In genomic region chr7:142880886-142881505, GRCh38 we compare ENCODE assay signal across 8 cellular contexts. TPM values are rescaled to one million over a fixed set of nuclear protein-coding genes. Genes with fewer than 3 reads are reported as not detected.
DNase-seq lines count a peak whose midpoint lies in the region; ATAC-seq and TF ChIP-seq lines count a peak whose summit lies in the region.

No MANE protein-coding gene starts in this region.

- peaks cover 17% of the 10 kb centered on the region; the same call in 1 of the 2 replicates for H3K27me3 ChIP-seq in MM.1S (replicated peaks; ENCODE audit: insufficient read depth, low read length)

- H3K9ac ChIP-seq in MM.1S (ENCODE audit: low read length) = no peak overlapping the region

- no peaks in the 10 kb centered on the region for H3K9me2 ChIP-seq in MM.1S (replicated peaks; ENCODE audit: insufficient read depth, low read length)

- no peaks in the 10 kb centered on the region for H3K4me1 ChIP-seq in MM.1S (ENCODE audit: low read length)

- no peak overlapping the region for H2AFZ ChIP-seq in MM.1S (ENCODE audit: low read length)

- no peak overlapping the region for H3K4me3 ChIP-seq in GM12864 (ENCODE audit: low read depth, low read length)
- H3K4me3 ChIP-seq in MM.1S (ENCODE audit: low read length) = no peak overlapping the region

- H3K27ac ChIP-seq in MM.1S (ENCODE audit: low read length) = no peak overlapping the region

- no peaks in the 10 kb centered on the region for H3K79me2 ChIP-seq in MM.1S (ENCODE audit: low read length)

- TF ChIP-seq CTCF in GM12864 (IDR thresholded peaks at IDR 0.05; ENCODE audit: low read depth, low read length, missing control alignments) (peak; percentile 97), MM.1S (IDR thresholded peaks at IDR 0.05; ENCODE audit: low read length) (peak; percentile 99)

- in situ Hi-C loops in G401 (cut with HindIII; ENCODE audit: low sequenced_read_pairs) = no loop called here

- peak; percentile 81 for ATAC-seq in GM21786 (IDR thresholded peaks at IDR 0.05; ENCODE audit: unreplicated experiment)

- H3K4me2 ChIP-seq in MM.1S (ENCODE audit: low read depth, low read length) = no peak overlapping the region

- H4K20me1 ChIP-seq in MM.1S (ENCODE audit: insufficient read depth, low read length) = no peaks in the 10 kb centered on the region

- H3K9me3 ChIP-seq in MM.1S (replicated peaks; ENCODE audit: insufficient read depth, low read length) = no peaks in the 10 kb centered on the region

- no peaks in the 10 kb centered on the region for H3F3A ChIP-seq in MM.1S (ENCODE audit: insufficient read depth, low read length)

- H3K36me3 ChIP-seq in MM.1S (replicated peaks; ENCODE audit: insufficient read depth, low read length) = no peaks in the 10 kb centered on the region

- no peak for DNase-seq in GM12864 (ENCODE audit: low read depth)
- DNase-seq in MM.1S = peak; percentile 67
- DNase-seq in activated T-cell treated with anti-CD3 and anti-CD28 coated beads for 48 hours (ENCODE audit: low read depth) = peak; percentile 33
- peak; percentile 74 for DNase-seq in germinal center (ENCODE audit: low spot score)
- peak; percentile 48 for DNase-seq in stimulated activated CD4-positive, alpha-beta T cell treated with anti-CD3 and anti-CD28 coated beads, Interleukin-1b, Interleukin-23, amount 100 ng/mL, for 48 hours
- DNase-seq in DMS79 treated with DMSO at 0.1 percent for 48 hours (lab: John Stamatoyannopoulos, UW) = no peak
- DNase-seq in G401 (ENCODE audit: low spot score) = no peak

RNA-seq across cellular contexts. Expression of gene TRPV6, which starts 4.5 kb away (rescaled TPM):
- not detected in 2 replicates for total RNA-seq in G401 (2014; rRNA removed; shearing (Covaris generic))

RNA-seq across cellular contexts. Expression of gene EPHB6, which starts 26.1 kb away (rescaled TPM):
- not detected in 2 replicates for total RNA-seq in G401 (2014; rRNA removed; shearing (Covaris generic))

RNA-seq across cellular contexts. Expression of gene TRPV5, which starts 52.5 kb away (rescaled TPM):
- total RNA-seq in G401 (2014; rRNA removed; shearing (Covaris generic)) = not detected in 2 replicates

RNA-seq across cellular contexts. Expression of gene LLCFC1, which starts 58.3 kb away (rescaled TPM):
- total RNA-seq in G401 (2014; rRNA removed; shearing (Covaris generic)) = not detected in 2 replicates

Comparison
In these comparisons a context has a peak if more than half of its experiments do, and no peak if none do; other contexts are left out.
1. DNase-seq: peak in MM.1S (single experiment), activated T-cell treated with anti-CD3 and anti-CD28 coated beads for 48 hours (single experiment), germinal center (single experiment) and stimulated activated CD4-positive, alpha-beta T cell treated with anti-CD3 and anti-CD28 coated beads, Interleukin-1b, Interleukin-23, amount 100 ng/mL, for 48 hours (single experiment); none in GM12864 (single experiment), DMS79 treated with DMSO at 0.1 percent for 48 hours (single experiment) and G401 (single experiment).